ENCODE assay signal across 8 cellular contexts in the genomic region with DNA sequence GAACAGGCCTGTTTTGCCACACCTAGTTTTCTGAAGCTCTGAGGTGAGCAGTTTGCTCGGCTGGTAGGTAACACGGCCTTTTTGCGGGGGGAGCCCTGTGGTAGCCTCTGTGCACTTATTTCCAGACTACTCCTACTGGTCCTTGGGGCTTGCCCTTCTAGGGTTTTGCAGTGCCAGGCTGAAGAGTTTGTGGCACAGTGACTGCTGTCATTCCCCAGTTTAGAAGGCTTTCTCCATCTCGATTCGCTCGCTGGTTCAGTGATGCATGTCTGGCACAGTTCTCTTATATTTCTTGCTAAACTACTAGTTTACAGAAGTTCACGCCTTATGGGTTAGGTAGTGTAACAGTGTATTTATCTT. TPM values are rescaled to one million over a fixed set of nuclear protein-coding genes. Genes with fewer than 3 reads are reported as not detected.
A peak's percentile ranks its signal among the peaks of the same experiment; 100 is the strongest.
DNase-seq lines count a peak whose midpoint lies in the region; ATAC-seq and TF ChIP-seq lines count a peak whose summit lies in the region.

No MANE protein-coding gene starts in this region.

- in situ Hi-C loops in gastrocnemius medialis (cut with MboI; ENCODE audit: low sequenced_read_pairs in 4 of 4), result loop anchor here (5.0 to 25.0 kb wide), 5 partner anchors 57 to 277 kb away; a partner anchor contains a TSS

- H3K27ac ChIP-seq in CD4-positive, CD25-positive, alpha-beta regulatory T cell (ENCODE audit: insufficient read depth, low read length, poor library complexity, severe bottlenecking), result peak overlapping the region; percentile 93
- H3K27ac ChIP-seq in HL-60 (replicated peaks), result peak overlapping the region; percentile 79
- H3K27ac ChIP-seq in gastrocnemius medialis, result no peak overlapping the region

- TF ChIP-seq CTCF in HL-60 (IDR thresholded peaks at IDR 0.05; ENCODE audit: insufficient read depth, low read length), result no peak
- no peak for TF ChIP-seq CTCF in fibroblast of mammary gland (conservative IDR thresholded peaks at IDR 0.05; ENCODE audit: control insufficient read depth, insufficient read depth, low read depth, low read length)
- no peak for TF ChIP-seq CTCF in gastrocnemius medialis (IDR thresholded peaks at IDR 0.05 in 4 of 5, conservative IDR thresholded peaks at IDR 0.05 in 1 of 5)

- peak overlapping the region; percentile 97 to 99 (median 97) for H3K27ac Mint-ChIP-seq in CD4-positive, CD25-positive, alpha-beta regulatory T cell

- DNase-seq in CD4-positive, CD25-positive, alpha-beta regulatory T cell, result peak in 1 of 3 donors; percentile 19
- DNase-seq in HL-60 (ENCODE audit: low read depth in 1 of 2, low spot score in 1 of 2), result peak in 1 of 2 experiments; percentile 39
- DNase-seq in activated CD4-positive, alpha-beta T cell treated with anti-CD3 and anti-CD28 coated beads for 48 hours, result peak; percentile 35
- peak; percentile 21 for DNase-seq in fibroblast of mammary gland (ENCODE audit: low read depth)
- no peak for DNase-seq in gastrocnemius medialis
- no peak for DNase-seq in OCI-M2 (lab: John Stamatoyannopoulos, UW; ENCODE audit: unreplicated experiment)
- DNase-seq in epidermal melanocyte (ENCODE audit: insufficient read length, low spot score), result no peak

- peak overlapping the region; percentile 94 for H3K4me3 ChIP-seq in CD4-positive, CD25-positive, alpha-beta regulatory T cell (ENCODE audit: low read depth, low read length)
- peak overlapping the region; percentile 89 for H3K4me3 ChIP-seq in HL-60 (replicated peaks; ENCODE audit: insufficient read depth, low read length)
- peak overlapping the region; percentile 98 for H3K4me3 ChIP-seq in fibroblast of mammary gland (ENCODE audit: control insufficient read depth, low read depth, low read length)
- peak overlapping the region; percentile 73 to 89 (median 82) for H3K4me3 ChIP-seq in gastrocnemius medialis

- H3K27me3 Mint-ChIP-seq in CD4-positive, CD25-positive, alpha-beta regulatory T cell, result no peaks in the 10 kb centered on the region

- H3K9me3 Mint-ChIP-seq in CD4-positive, CD25-positive, alpha-beta regulatory T cell, result no peaks in the 10 kb centered on the region

- peaks cover 41% of the 10 kb centered on the region for H3K4me1 ChIP-seq in CD4-positive, CD25-positive, alpha-beta regulatory T cell (ENCODE audit: control insufficient read depth, insufficient read depth, low read length, poor library complexity, severe bottlenecking)
- H3K4me1 ChIP-seq in gastrocnemius medialis, result peaks cover 9 to 21% of the 10 kb centered on the region in 2 donors

- H3K36me3 ChIP-seq in CD4-positive, CD25-positive, alpha-beta regulatory T cell (ENCODE audit: control insufficient read depth, insufficient read depth, low read length), result peaks cover 3% of the 10 kb centered on the region
- no peaks in the 10 kb centered on the region for H3K36me3 ChIP-seq in gastrocnemius medialis

- TF ChIP-seq POLR2A in gastrocnemius medialis (IDR thresholded peaks at IDR 0.05), result no peak

- peak overlapping the region; percentile 93 to 98 (median 96) for H3K4me3 Mint-ChIP-seq in CD4-positive, CD25-positive, alpha-beta regulatory T cell

- no peaks in the 10 kb centered on the region for H3K9me3 ChIP-seq in CD4-positive, CD25-positive, alpha-beta regulatory T cell (ENCODE audit: control insufficient read depth in 2 of 2, low read length in 2 of 2)
- no peaks in the 10 kb centered on the region for H3K9me3 ChIP-seq in gastrocnemius medialis

- ATAC-seq in CD4-positive, CD25-positive, alpha-beta regulatory T cell (ENCODE audit: low read depth in 2 of 2), result no peak
- ATAC-seq in gastrocnemius medialis (no peak), HG03025 (IDR thresholded peaks at IDR 0.05; ENCODE audit: low FRiP score, unreplicated experiment) (no peak)

- no peaks in the 10 kb centered on the region for H3K36me3 Mint-ChIP-seq in CD4-positive, CD25-positive, alpha-beta regulatory T cell

- H3K4me1 Mint-ChIP-seq in CD4-positive, CD25-positive, alpha-beta regulatory T cell, result peaks cover 27 to 63% (median 42%) of the 10 kb centered on the region in 4 donors

- H3K27me3 ChIP-seq in CD4-positive, CD25-positive, alpha-beta regulatory T cell (ENCODE audit: control insufficient read depth, insufficient read depth, low read length), result no peaks in the 10 kb centered on the region
- H3K27me3 ChIP-seq in HL-60 (ENCODE audit: insufficient read depth, poor library complexity, severe bottlenecking), result no peaks in the 10 kb centered on the region
- no peaks in the 10 kb centered on the region for H3K27me3 ChIP-seq in gastrocnemius medialis

- intact Hi-C loops in gastrocnemius medialis (cut with DNase I; ENCODE audit: low total_unique reads), result loop anchor here (5.0 kb wide), 1 partner anchor 450 kb away; a partner anchor contains a TSS

RNA-seq across cellular contexts. Expression of a gene that starts 0.7 kb away (rescaled TPM):
- 42.8 TPM for total RNA-seq in CD4-positive, CD25-positive, alpha-beta regulatory T cell
- polyA plus RNA-seq in CD4-positive, CD25-positive, alpha-beta regulatory T cell, result 10 to 100 TPM; 12.0 to 18.9 (median 18.0) TPM
- 1 to 10 TPM in 1 of 4 donors, under 1 TPM in 3; 0.65 to 1.0 (median 0.86) TPM for total RNA-seq in gastrocnemius medialis

RNA-seq across cellular contexts. Expression of a gene that starts 57.1 kb away (rescaled TPM):
- total RNA-seq in CD4-positive, CD25-positive, alpha-beta regulatory T cell, result 0.49 TPM
- under 1 TPM in 2 of 4 donors, not detected in 2; 0.17 to 0.41 TPM for polyA plus RNA-seq in CD4-positive, CD25-positive, alpha-beta regulatory T cell
- total RNA-seq in gastrocnemius medialis, result 10 to 100 TPM in 1 of 4 donors, 1 to 10 TPM in 3; 7.3 to 16.3 (median 9.0) TPM

Comparison
In these comparisons a context has a peak if more than half of its experiments do, and no peak if none do; other contexts are left out.
1. DNase-seq: peak in activated CD4-positive, alpha-beta T cell treated with anti-CD3 and anti-CD28 coated beads for 48 hours (single experiment) and fibroblast of mammary gland (single experiment); none in gastrocnemius medialis (0 of 2), OCI-M2 (single experiment) and epidermal melanocyte (single experiment).
2. H3K27ac ChIP-seq: peak in CD4-positive, CD25-positive, alpha-beta regulatory T cell (single experiment) and HL-60 (single experiment); none in gastrocnemius medialis (0 of 4).
3. RNA of a gene that starts 0.7 kb away (total RNA-seq): 42.8 TPM in CD4-positive, CD25-positive, alpha-beta regulatory T cell (single experiment); 0.65 to 1.0 TPM in gastrocnemius medialis; every median in the first group is over 10 times any median in the second.
4. Peak in every context shown above with its lines, with median percentiles within 50 percentile points of each other: H3K4me3 ChIP-seq.